22 cellular contexts compared by ENCODE assay signal in the genomic region with DNA sequence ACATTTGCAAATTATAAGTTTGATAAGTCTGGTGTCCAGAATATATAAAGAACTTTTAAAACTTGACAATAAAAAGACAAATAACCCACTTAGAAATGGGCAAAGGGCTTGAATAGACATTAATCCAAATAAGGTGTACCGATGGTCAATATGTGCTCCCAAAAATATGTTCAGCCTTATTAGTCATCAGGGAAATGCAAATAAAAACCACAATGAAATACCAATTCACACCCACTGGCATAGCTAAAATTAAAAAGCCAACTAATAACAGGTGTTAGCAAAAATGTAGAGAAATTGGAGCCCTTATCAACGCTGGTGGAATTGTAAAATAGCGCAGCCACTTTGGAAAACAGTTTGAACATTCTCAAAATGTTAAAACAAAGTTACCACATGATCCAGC.
DNase-seq lines count a peak whose midpoint lies in the region; FAIRE-seq and TF ChIP-seq lines count a peak whose summit lies in the region.
"Had no signal": no experiment of that assay in that cellular context is flagged by ENCODE, and none has a peak within 500 bp of the region (broad histone marks: within the 10 kb centered on the region; RNA-seq: fewer than 3 reads in every experiment).

No MANE protein-coding gene starts in this region.

- no peaks in the 10 kb centered on the region for H3K27me3 ChIP-seq in bronchial epithelial cell (ENCODE audit: control insufficient read depth, insufficient read depth, low read length)
- H3K27me3 ChIP-seq: BLaER1 had no signal

- no peak for FAIRE-seq in bronchial epithelial cell (lab: Jason Lieb, UNC)
- FAIRE-seq: G401.6, GM12878, GM19239, H1 had no signal

- peak; percentile 2 for DNase-seq in AG10803 (ENCODE audit: low read depth)
- DNase-seq in LHCN-M2 (ENCODE audit: low read depth) = peak; percentile 53
- peak; percentile 16 for DNase-seq in RWPE1 (ENCODE audit: low spot score)
- peak; percentile 55 for DNase-seq in bronchial epithelial cell (ENCODE audit: low read depth)
- DNase-seq in NCI-H748 treated with DMSO at 0.1 percent for 48 hours (lab: John Stamatoyannopoulos, UW) = no peak
- no peak for DNase-seq in GM10266 (ENCODE audit: extremely low spot score)
- no peak for DNase-seq in RPMI8226
- DNase-seq in ecto neural progenitor cell (ENCODE audit: low spot score) = no peak
- DNase-seq: Caco-2; CD4-positive, CD25-positive, alpha-beta regulatory T cell; CD8-positive, alpha-beta T cell; DMS153; DND-41; GM23248; H7; HCEC 1CT had no signal

- no peak for TF ChIP-seq CTCF in AG10803 (conservative IDR thresholded peaks at IDR 0.05; ENCODE audit: low read length)
- no peak for TF ChIP-seq CTCF in RWPE1 (conservative IDR thresholded peaks at IDR 0.05; ENCODE audit: low read depth)
- TF ChIP-seq CTCF in bronchial epithelial cell (IDR thresholded peaks at IDR 0.05; ENCODE audit: insufficient read depth, low read length, severe bottlenecking) = no peak
- TF ChIP-seq CTCF in GM10266 (IDR thresholded peaks at IDR 0.05; ENCODE audit: control insufficient read depth, insufficient read depth, low read depth, missing control alignments) = no peak

- no peaks in the 10 kb centered on the region for H3K36me3 ChIP-seq in bronchial epithelial cell (ENCODE audit: control insufficient read depth, insufficient read depth, low read length)
- H3K36me3 ChIP-seq: BLaER1 had no signal

- H3K4me3 ChIP-seq in AG10803 (ENCODE audit: low read length) = no peak overlapping the region
- no peak overlapping the region for H3K4me3 ChIP-seq in bronchial epithelial cell (ENCODE audit: low read depth, low read length)
- H3K4me3 ChIP-seq: BLaER1, GM12878, GM23248 had no signal

- POLR2A ChIA-PET in RWPE1 (lab: Yijun Ruan, JAX; ENCODE audit: low non-redundant PET) = no interaction called here

- CTCF ChIA-PET in RWPE1 (lab: Yijun Ruan, JAX) = no interaction called here

- H3K27ac ChIP-seq in RWPE1 = no peak overlapping the region
- H3K27ac ChIP-seq: BLaER1, C4-2B, GM23248 had no signal

Comparison
In these comparisons a context has a peak if more than half of its experiments do, and no peak if none do; other contexts are left out.
1. DNase-seq: peak in AG10803 (single experiment), LHCN-M2 (single experiment), RWPE1 (single experiment) and bronchial epithelial cell (single experiment); none in NCI-H748 treated with DMSO at 0.1 percent for 48 hours (single experiment), GM10266 (single experiment), RPMI8226 (single experiment) and ecto neural progenitor cell (single experiment).